1 cellular context compared by ENCODE assay signal in genomic region chr5:123807177-123807900, GRCh38.
TF ChIP-seq lines count a peak whose summit lies in the region.

No MANE protein-coding gene starts in this region.

TF ChIP-seq in GM23338, 12 proteins besides CTCF, POLR2A, EP300 and RAD21 (continued from another document):
- no peak for TF ChIP-seq ZNF462 (CRISPR knock-in tag; IDR thresholded peaks at IDR 0.05)
- no peak for TF ChIP-seq NANOG (IDR thresholded peaks at IDR 0.05; ENCODE audit: borderline replicate concordance)
- no peak for TF ChIP-seq JUNB (IDR thresholded peaks at IDR 0.05; ENCODE audit: unreplicated experiment)
- no peak for TF ChIP-seq ETS1 (IDR thresholded peaks at IDR 0.05)
- TF ChIP-seq STAT1 (IDR thresholded peaks at IDR 0.05; ENCODE audit: unreplicated experiment), result no peak
- TF ChIP-seq POLR2AphosphoS5 (IDR thresholded peaks at IDR 0.05; ENCODE audit: low read depth), result no peak
- TF ChIP-seq REST (IDR thresholded peaks at IDR 0.05; ENCODE audit: unreplicated experiment), result no peak
- TF ChIP-seq EZH2phosphoT487 (IDR thresholded peaks at IDR 0.05; ENCODE audit: unreplicated experiment), result no peak
- no peak for TF ChIP-seq CREB1 (CRISPR knock-in tag; IDR thresholded peaks at IDR 0.05; ENCODE audit: low read depth)
- TF ChIP-seq EZH2 (IDR thresholded peaks at IDR 0.05; ENCODE audit: low read depth, unreplicated experiment), result no peak
TF ChIP-seq in GM23338: peak in this region for 0.
